ENCODE assay signal across 22 cellular contexts in the genomic region with DNA sequence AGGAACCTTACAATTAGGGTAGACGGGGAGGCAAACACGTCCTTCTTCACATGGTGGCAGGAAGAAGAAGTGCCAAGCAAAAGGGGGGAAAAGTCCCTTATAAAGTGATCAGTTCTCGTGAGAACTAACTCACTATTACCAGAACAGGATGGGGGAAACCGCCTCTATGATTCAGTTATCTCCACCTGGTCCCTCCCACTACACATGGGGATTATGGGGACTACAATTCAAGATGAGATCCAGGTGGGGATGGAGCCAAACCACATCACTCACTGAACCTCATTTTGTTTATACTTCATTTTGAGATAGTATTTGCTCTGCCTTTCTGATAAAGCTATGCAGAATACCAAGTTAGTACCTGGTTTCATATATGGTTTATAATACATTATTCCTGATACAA.
"Had no signal": no experiment of that assay in that cellular context is flagged by ENCODE, and none has a peak within 500 bp of the region (broad histone marks: within the 10 kb centered on the region; RNA-seq: fewer than 3 reads in every experiment).

No MANE protein-coding gene starts in this region.

- H3K4me3 ChIP-seq: MG63, SJSA1, SK-N-MC had no signal

- H3K27me3 ChIP-seq: MG63, SJSA1 had no signal

- H3K9me3 Mint-ChIP-seq: IgD-negative memory B cell had no signal

- H3K27ac Mint-ChIP-seq: IgD-negative memory B cell had no signal

- H3K9me3 ChIP-seq: SJSA1 had no signal

- H3K27me3 Mint-ChIP-seq: IgD-negative memory B cell had no signal

- DNase-seq: KBM-7, MG63, NCI-H1092, NCI-H1105 treated with DMSO at 0.1 percent for 48 hours, NCI-H1417 treated with DMSO at 0.1 percent for 48 hours, NCI-H146, NCI-H1694 treated with DMSO at 0.1 percent for 48 hours, NCI-H1930, NCI-H2081, NCI-H2107, NCI-H2227 treated with DMSO at 0.1 percent for 48 hours, NCI-H524, NCI-H526 treated with DMSO at 0.1 percent for 48 hours, NCI-H748 treated with DMSO at 0.1 percent for 48 hours, Right ventricle myocardium superior, RPMI8226, SIG-M5, SW 1271 had no signal

- H3K27ac ChIP-seq: HL-60, SJSA1 had no signal

- H3K4me3 Mint-ChIP-seq: IgD-negative memory B cell had no signal
